1 cellular context compared by ENCODE assay signal in the genomic region with DNA sequence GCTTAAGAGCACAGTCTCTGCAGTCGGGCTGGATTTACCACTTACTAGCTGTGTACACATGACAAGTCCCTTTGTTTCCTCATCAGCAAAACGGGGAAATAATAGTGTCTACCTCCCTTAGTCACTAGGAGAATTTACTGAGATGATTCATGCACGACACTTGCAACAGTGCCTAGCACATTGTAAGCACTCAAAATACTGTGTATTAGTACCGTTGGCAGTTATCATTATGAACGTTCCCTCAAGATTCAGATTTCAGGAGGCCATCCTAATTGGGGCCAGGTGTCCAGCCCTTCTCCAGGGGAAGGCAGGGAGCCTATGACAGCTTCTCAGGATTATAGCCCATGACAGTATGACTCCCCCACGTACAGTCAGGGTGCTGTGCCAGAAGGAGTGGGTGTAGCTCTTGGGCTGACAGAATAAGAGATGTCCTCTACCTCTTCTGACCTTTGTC.
TF ChIP-seq lines count a peak whose summit lies in the region.

No MANE protein-coding gene starts in this region.

TF ChIP-seq in A549, 52 proteins besides CTCF, POLR2A, EP300 and RAD21 (continued from another document):
- TF ChIP-seq BCL3 (IDR thresholded peaks at IDR 0.05) (no peak), MAZ (IDR thresholded peaks at IDR 0.05; ENCODE audit: borderline replicate concordance, low read depth, low read length) (no peak), SREBF2 (IDR thresholded peaks at IDR 0.05) (no peak), KDM1A (IDR thresholded peaks at IDR 0.05; ENCODE audit: low read depth) (no peak), TP53 (CRISPR knock-in tag; IDR thresholded peaks at IDR 0.05) (no peak), EHF (CRISPR knock-in tag; IDR thresholded peaks at IDR 0.05) (no peak)
TF ChIP-seq in A549: peak in this region for 0.
